In the genomic region with DNA sequence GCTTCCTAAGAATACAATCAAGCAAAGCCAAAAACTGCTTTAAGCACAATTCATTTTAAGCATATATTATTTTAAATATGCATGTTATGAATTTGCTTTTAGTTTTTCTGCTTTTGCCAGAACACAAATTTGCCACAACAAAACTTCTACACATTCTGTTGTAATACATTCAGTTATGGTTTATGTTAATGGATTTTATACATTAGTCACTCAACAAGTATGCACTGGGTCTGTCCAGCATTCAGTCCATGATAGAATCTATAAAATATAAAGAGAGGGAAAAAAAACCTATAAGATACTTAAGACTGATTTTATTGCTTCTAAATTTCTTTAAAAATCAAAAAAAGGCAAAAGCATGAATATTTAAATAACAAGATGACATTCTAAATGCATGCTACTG, we compare ENCODE assay signal across 25 cellular contexts. TPM values are rescaled to one million over a fixed set of nuclear protein-coding genes. Genes with fewer than 3 reads are reported as not detected.
"Had no signal": no experiment of that assay in that cellular context is flagged by ENCODE, and none has a peak within 500 bp of the region (broad histone marks: within the 10 kb centered on the region; RNA-seq: fewer than 3 reads in every experiment).

No MANE protein-coding gene starts in this region.

- H3K4me1 Mint-ChIP-seq: activated naive CD8-positive, alpha-beta T cell treated with anti-CD3 and anti-CD28 coated beads for 36 hours had no signal

- H3K27ac ChIP-seq: esophagus muscularis mucosa, left lung, upper lobe of right lung, VCaP had no signal

- ATAC-seq: left lung, upper lobe of right lung had no signal

- H3K27ac Mint-ChIP-seq: activated naive CD8-positive, alpha-beta T cell treated with anti-CD3 and anti-CD28 coated beads for 36 hours had no signal

- DNase-seq: activated CD4-positive, alpha-beta T cell treated with anti-CD3 and anti-CD28 coated beads for 1 hour; activated naive CD4-positive, alpha-beta T cell; activated naive CD8-positive, alpha-beta T cell treated with anti-CD3 and anti-CD28 coated beads for 36 hours; cerebellar nuclear complex; effector CD8-positive, alpha-beta T cell; foreskin melanocyte; head of caudate nucleus; left lung; midbrain; occipital lobe; retina; stimulated activated CD4-positive, alpha-beta T cell treated with anti-CD3 and anti-CD28 coated beads, Interleukin-12 subunit alpha, Interleukin-12 subunit beta, amount 100 ng/mL, for 4 hours; stimulated activated CD4-positive, alpha-beta T cell treated with anti-CD3 and anti-CD28 coated beads, Interleukin-1b, Interleukin-23, amount 100 ng/mL, for 48 hours; stimulated activated CD8-positive, alpha-beta memory T cell treated with anti-CD3 and anti-CD28 coated beads, Interleukin-4, amount 100 ng/mL, for 48 hours; stimulated activated naive CD4-positive, alpha-beta T cell; SW 1271; T-helper 2 cell; upper lobe of right lung had no signal

- H3K4me3 Mint-ChIP-seq: activated naive CD8-positive, alpha-beta T cell treated with anti-CD3 and anti-CD28 coated beads for 36 hours had no signal

- H3K36me3 ChIP-seq: esophagus muscularis mucosa, left lung, upper lobe of right lung had no signal

- H3K9me3 ChIP-seq: esophagus muscularis mucosa, left lung, upper lobe of right lung had no signal

- H3K4me1 ChIP-seq: esophagus muscularis mucosa, left lung, upper lobe of right lung had no signal

- H3K9me3 Mint-ChIP-seq: activated naive CD8-positive, alpha-beta T cell treated with anti-CD3 and anti-CD28 coated beads for 36 hours had no signal

- H3K27me3 Mint-ChIP-seq: activated naive CD8-positive, alpha-beta T cell treated with anti-CD3 and anti-CD28 coated beads for 36 hours had no signal

- H3K4me3 ChIP-seq: esophagus muscularis mucosa, left lung, upper lobe of right lung had no signal

- H3K36me3 Mint-ChIP-seq: activated naive CD8-positive, alpha-beta T cell treated with anti-CD3 and anti-CD28 coated beads for 36 hours had no signal

- H3K27me3 ChIP-seq: esophagus muscularis mucosa, left lung, upper lobe of right lung had no signal

RNA-seq across cellular contexts. Expression of a gene that starts 22.2 kb away (rescaled TPM):
- total RNA-seq: activated CD8-positive, alpha-beta memory T cell treated with anti-CD3 and anti-CD28 coated beads for 36 hours; activated naive CD8-positive, alpha-beta T cell treated with anti-CD3 and anti-CD28 coated beads for 36 hours; esophagus muscularis mucosa; kidney epithelial cell; left lung; lung microvascular endothelial cell; occipital lobe; posterior vena cava; upper lobe of right lung had no signal
- polyA plus RNA-seq: neural cell had no signal
